ENCODE assay signal across 12 cellular contexts in genomic region chrX:56219702-56220101, GRCh38. TPM values are rescaled to one million over a fixed set of nuclear protein-coding genes. Genes with fewer than 3 reads are reported as not detected.
DNase-seq lines count a peak whose midpoint lies in the region; TF ChIP-seq lines count a peak whose summit lies in the region.
"Had no signal": no experiment of that assay in that cellular context is flagged by ENCODE, and none has a peak within 500 bp of the region (broad histone marks: within the 10 kb centered on the region; RNA-seq: fewer than 3 reads in every experiment).

No MANE protein-coding gene starts in this region.

- BruUV-seq in mammary epithelial cell (replicated peaks; lab: Mats Ljungman, UMichigan), result no TSS peak

- H3K36me3 ChIP-seq in mammary epithelial cell (ENCODE audit: insufficient read depth, low read length), result no peaks in the 10 kb centered on the region

- intact Hi-C loops in mammary epithelial cell (cut with micrococcal nuclease), result loop anchor here (1.0 to 5.0 kb wide), 2 partner anchors 29 to 508 kb away; partner anchors contain the start of gene NBDY

- dilution Hi-C loops in mammary epithelial cell (cut with HindIII; ENCODE audit: low sequenced_read_pairs), result no loop called here

- no peaks in the 10 kb centered on the region for H3K4me1 Mint-ChIP-seq in activated naive CD4-positive, alpha-beta T cell treated with anti-CD3 and anti-CD28 coated beads, Interleukin-2, amount 10 ng/mL, durations not matched to agents 7 days and 5 days

- H3K9ac ChIP-seq in mammary epithelial cell (ENCODE audit: insufficient read depth, low read length), result no peak overlapping the region

- H3K27ac ChIP-seq in mammary epithelial cell (ENCODE audit: insufficient read depth, low read depth, low read length), result no peak overlapping the region
- H3K27ac ChIP-seq: dorsolateral prefrontal cortex had no signal

- in situ Hi-C loops in mammary epithelial cell (cut with MboI; ENCODE audit: low sequenced_read_pairs in 2 of 2), result no loop called here

- no peaks in the 10 kb centered on the region for H3K36me3 Mint-ChIP-seq in activated naive CD4-positive, alpha-beta T cell treated with anti-CD3 and anti-CD28 coated beads, Interleukin-2, amount 10 ng/mL, durations not matched to agents 7 days and 5 days

- H3K4me1 ChIP-seq in mammary epithelial cell (ENCODE audit: insufficient read depth, low read length), result no peaks in the 10 kb centered on the region

- CTCF ChIA-PET in mammary epithelial cell (lab: Charles Lee; ENCODE audit: low non-redundant PET), result interaction anchor here (0.6 kb wide), 1 partner anchor 29 kb away, joined by 3 read pairs; no protein-coding TSS in a partner anchor
- CTCF ChIA-PET in activated naive CD4-positive, alpha-beta T cell treated with anti-CD3 and anti-CD28 coated beads, Interleukin-2, amount 10 ng/mL, durations not matched to agents 7 days and 5 days (lab: Charles Lee), result interaction anchor here (0.9 kb wide), 1 partner anchor 29 kb away, joined by 4 read pairs; no protein-coding TSS in a partner anchor

- no peaks in the 10 kb centered on the region for H3K79me2 ChIP-seq in mammary epithelial cell (ENCODE audit: insufficient read depth, low read length)

- peaks cover 4% of the 10 kb centered on the region for H3K27me3 Mint-ChIP-seq in activated naive CD4-positive, alpha-beta T cell treated with anti-CD3 and anti-CD28 coated beads, Interleukin-2, amount 10 ng/mL, durations not matched to agents 7 days and 5 days

- no peak overlapping the region for H3K27ac Mint-ChIP-seq in activated naive CD4-positive, alpha-beta T cell treated with anti-CD3 and anti-CD28 coated beads, Interleukin-2, amount 10 ng/mL, durations not matched to agents 7 days and 5 days

- H3K9me3 ChIP-seq in mammary epithelial cell (replicated peaks; ENCODE audit: insufficient read depth, low read length), result no peaks in the 10 kb centered on the region

- H3K9me3 Mint-ChIP-seq in activated naive CD4-positive, alpha-beta T cell treated with anti-CD3 and anti-CD28 coated beads, Interleukin-2, amount 10 ng/mL, durations not matched to agents 7 days and 5 days, result no peaks in the 10 kb centered on the region

- no peak overlapping the region for H3K4me3 ChIP-seq in Jurkat, Clone E6-1 (ENCODE audit: low read length)
- no peak overlapping the region for H3K4me3 ChIP-seq in mammary epithelial cell (replicated peaks in 1 of 3; ENCODE audit: insufficient read depth in 1 of 3, low read depth in 2 of 3, low read length in 3 of 3)
- H3K4me3 ChIP-seq: dorsolateral prefrontal cortex had no signal

- no peak overlapping the region for H3K4me2 ChIP-seq in mammary epithelial cell (ENCODE audit: insufficient read depth, low read depth, low read length)

- no peaks in the 10 kb centered on the region for H4K20me1 ChIP-seq in mammary epithelial cell (ENCODE audit: insufficient read depth, low read length)

- DNase-seq in CD1c-positive myeloid dendritic cell (ENCODE audit: extremely low spot score) (peak; percentile 19), mammary epithelial cell (no peak), lung microvascular endothelial cell (ENCODE audit: low read depth in 2 of 2) (peak; percentile 4 to 14), GM19240 (ENCODE audit: insufficient read length, low spot score) (no peak), EL (no peak)
- DNase-seq in Jurkat, Clone E6-1 (ENCODE audit: low read depth, low spot score), result peak; percentile 0
- DNase-seq in activated naive CD4-positive, alpha-beta T cell treated with anti-CD3 and anti-CD28 coated beads, Interleukin-2, amount 50 U/mL, for 16 hours, result no peak
- no peak for DNase-seq in activated naive CD4-positive, alpha-beta T cell treated with anti-CD3 and anti-CD28 coated beads, Interleukin-2, amount 10 ng/mL, durations not matched to agents 7 days and 5 days
- DNase-seq: activated CD4-positive, alpha-beta T cell treated with anti-CD3 and anti-CD28 coated beads for 4 hours; activated naive CD4-positive, alpha-beta T cell; dorsolateral prefrontal cortex; NCI-H1105 had no signal

- TF ChIP-seq CTCF in mammary epithelial cell (conservative IDR thresholded peaks at IDR 0.05 in 1 of 2, IDR thresholded peaks at IDR 0.05 in 1 of 2; ENCODE audit: extremely low read depth in 1 of 2, insufficient read depth in 1 of 2, low read depth in 1 of 2, low read length in 2 of 2), result peak; percentile 29 to 38

- H3K4me3 Mint-ChIP-seq in activated naive CD4-positive, alpha-beta T cell treated with anti-CD3 and anti-CD28 coated beads, Interleukin-2, amount 10 ng/mL, durations not matched to agents 7 days and 5 days, result no peak overlapping the region

- no peak overlapping the region for H2AFZ ChIP-seq in mammary epithelial cell (ENCODE audit: low read depth, low read length)

- 18% methylated on average over 4 of the region's 4 CpGs for WGBS in mammary epithelial cell (ENCODE audit: low coverage, missing lambda C conversion rate)

- H3K27me3 ChIP-seq in mammary epithelial cell (ENCODE audit: insufficient read depth, low read length), result peaks cover 2% of the 10 kb centered on the region

RNA-seq across cellular contexts. Expression of gene KLF8, which starts 12.5 kb away (rescaled TPM):
- not detected for polyA plus RNA-seq in Jurkat, Clone E6-1 (2012; ENCODE audit: insufficient read depth, insufficient read length)
- total RNA-seq in mammary epithelial cell (10 to 100 TPM; 15.6 to 22.0 TPM), lung microvascular endothelial cell (0.20 and 0.22 TPM in 2 replicates)
- polyA plus RNA-seq in mammary epithelial cell, result 14.3 TPM
- 4.9 TPM for polyA minus RNA-seq in mammary epithelial cell

Comparison
In these comparisons a context has a peak if more than half of its experiments do, and no peak if none do; other contexts are left out.
1. DNase-seq: peak in CD1c-positive myeloid dendritic cell (single experiment), Jurkat, Clone E6-1 (single experiment) and lung microvascular endothelial cell (2 of 2); none in mammary epithelial cell (single experiment), GM19240 (single experiment), activated naive CD4-positive, alpha-beta T cell treated with anti-CD3 and anti-CD28 coated beads, Interleukin-2, amount 50 U/mL, for 16 hours (single experiment), activated naive CD4-positive, alpha-beta T cell treated with anti-CD3 and anti-CD28 coated beads, Interleukin-2, amount 10 ng/mL, durations not matched to agents 7 days and 5 days (single experiment) and EL (single experiment).
2. RNA of gene KLF8, which starts 12.5 kb away (total RNA-seq): 15.6 to 22.0 TPM in mammary epithelial cell; 0.20 to 0.22 TPM in lung microvascular endothelial cell; every median in the first group is over 10 times any median in the second.